ENCODE assay signal across 8 cellular contexts in genomic region chr2:231604101-231604684, GRCh38. TPM values are rescaled to one million over a fixed set of nuclear protein-coding genes. Genes with fewer than 3 reads are reported as not detected.
DNase-seq lines count a peak whose midpoint lies in the region; ATAC-seq, FAIRE-seq and TF ChIP-seq lines count a peak whose summit lies in the region.

No MANE protein-coding gene starts in this region.

- FAIRE-seq in endothelial cell of umbilical vein (lab: Jason Lieb, UNC): no peak

- TF ChIP-seq POLR2A in GM19193 (IDR thresholded peaks at IDR 0.05; ENCODE audit: extremely low read depth, insufficient read depth, insufficient read length) (peak; percentile 39), endothelial cell of umbilical vein (IDR thresholded peaks at IDR 0.05; ENCODE audit: low read depth, low read length) (no peak), uterus (IDR thresholded peaks at IDR 0.05) (peak in 1 of 2 donors; percentile 96)

- DNase-seq in CD4-positive, alpha-beta T cell: peak in 5 of 10 experiments; percentile 18 to 57 (median 20)
- DNase-seq in endothelial cell of umbilical vein (ENCODE audit: low read depth, low spot score) (no peak), uterus (peak; percentile 75 to 76)

- no peak overlapping the region for H3K27ac ChIP-seq in CD4-positive, alpha-beta T cell (ENCODE audit: low read depth, low read length)
- H3K27ac ChIP-seq in endothelial cell of umbilical vein (ENCODE audit: insufficient read depth, low read depth, low read length): peak overlapping the region; percentile 92
- peak overlapping the region; percentile 99 to 100 for H3K27ac ChIP-seq in uterus

- CTCF ChIA-PET in CD4-positive, alpha-beta T cell (lab: Charles Lee): interaction anchor here (0.7 to 2.0 kb wide), 4 partner anchors 73 to 104 kb away, joined by 3 to 5 read pairs (median 4); partner anchors contain the start of gene PTMA
- CTCF ChIA-PET in endothelial cell of umbilical vein (lab: Charles Lee): interaction anchor here (0.8 to 2.1 kb wide), 8 partner anchors 22 to 110 kb away, joined by 3 to 9 read pairs (median 3); no protein-coding TSS in a partner anchor

- POLR2A ChIA-PET in CD4-positive, alpha-beta T cell (lab: Charles Lee): interaction anchor here (0.9 to 1.6 kb wide), 4 partner anchors 9 to 140 kb away, joined by 3 to 8 read pairs (median 4); partner anchors contain the start of genes NCL and PTMA
- POLR2A ChIA-PET in endothelial cell of umbilical vein (lab: Charles Lee): interaction anchor here (1.3 kb wide), 1 partner anchor 10 kb away, joined by 4 read pairs; no protein-coding TSS in a partner anchor

- H3K36me3 ChIP-seq in endothelial cell of umbilical vein (ENCODE audit: control insufficient read depth in 2 of 2, extremely low read depth in 1 of 2, insufficient read depth in 2 of 2, low read length in 2 of 2) (no peaks in the 10 kb centered on the region), mucosa of stomach (ENCODE audit: control insufficient read depth, insufficient read depth, low read length) (no peaks in the 10 kb centered on the region), uterus (no peaks in the 10 kb centered on the region)

- H3K4me1 ChIP-seq in endothelial cell of umbilical vein (ENCODE audit: control insufficient read depth, extremely low read depth, insufficient read depth, low read length) (peaks cover 10% of the 10 kb centered on the region), mucosa of stomach (ENCODE audit: control insufficient read depth, insufficient read depth, low read length) (peaks cover 21% of the 10 kb centered on the region), uterus (peaks cover 6 to 21% of the 10 kb centered on the region in 2 donors)

- TF ChIP-seq CTCF in CD4-positive, alpha-beta T cell (IDR thresholded peaks at IDR 0.05): no peak
- no peak for TF ChIP-seq CTCF in endothelial cell of umbilical vein (IDR thresholded peaks at IDR 0.05; ENCODE audit: extremely low read depth in 1 of 2, insufficient read depth in 1 of 2, low read depth in 1 of 2, low read length in 2 of 2)
- TF ChIP-seq CTCF in uterus (IDR thresholded peaks at IDR 0.05): peak in 1 of 4 experiments; percentile 25

- no peaks in the 10 kb centered on the region for H3K9me3 Mint-ChIP-seq in CD4-positive, alpha-beta T cell
- H3K9me3 Mint-ChIP-seq in T-helper 1 cell treated with Interleukin-12 subunit alpha and Interleukin-12 subunit beta and Interleukin-4 antibody, amounts not matched to agents 30 μg/mL and 1 μg/mL, for 36 hours: no peaks in the 10 kb centered on the region

- no peaks in the 10 kb centered on the region for H3K27me3 ChIP-seq in CD4-positive, alpha-beta T cell (ENCODE audit: control insufficient read depth, insufficient read depth, low read length)
- H3K27me3 ChIP-seq in endothelial cell of umbilical vein (ENCODE audit: control insufficient read depth in 2 of 2, insufficient read depth in 2 of 2, low read length in 2 of 2) (no peaks in the 10 kb centered on the region), mucosa of stomach (ENCODE audit: control insufficient read depth, insufficient read depth, low read length) (no peaks in the 10 kb centered on the region), uterus (no peaks in the 10 kb centered on the region)

- H3K27me3 Mint-ChIP-seq in CD4-positive, alpha-beta T cell: no peaks in the 10 kb centered on the region
- H3K27me3 Mint-ChIP-seq in T-helper 1 cell treated with Interleukin-12 subunit alpha and Interleukin-12 subunit beta and Interleukin-4 antibody, amounts not matched to agents 30 μg/mL and 1 μg/mL, for 36 hours (ENCODE audit: low read depth): peaks cover 3% of the 10 kb centered on the region

- TSS peak; percentile 71 for BruUV-seq in endothelial cell of umbilical vein (replicated peaks; lab: Mats Ljungman, UMichigan)

- H3K36me3 Mint-ChIP-seq in CD4-positive, alpha-beta T cell (ENCODE audit: low read depth): no peaks in the 10 kb centered on the region
- no peaks in the 10 kb centered on the region for H3K36me3 Mint-ChIP-seq in T-helper 1 cell treated with Interleukin-12 subunit alpha and Interleukin-12 subunit beta and Interleukin-4 antibody, amounts not matched to agents 30 μg/mL and 1 μg/mL, for 36 hours (ENCODE audit: low read depth)

- no peaks in the 10 kb centered on the region for H3K9me3 ChIP-seq in CD4-positive, alpha-beta T cell (ENCODE audit: control insufficient read depth, low read length)
- H3K9me3 ChIP-seq in endothelial cell of umbilical vein (replicated peaks; ENCODE audit: control insufficient read depth, insufficient read depth, low read length): no peaks in the 10 kb centered on the region
- H3K9me3 ChIP-seq in mucosa of stomach (ENCODE audit: control insufficient read depth, low read length): no peaks in the 10 kb centered on the region
- no peaks in the 10 kb centered on the region for H3K9me3 ChIP-seq in uterus

- dilution Hi-C loops in endothelial cell of umbilical vein (cut with MboI; ENCODE audit: extremely low pct_ligation_motif_present, low sequenced_read_pairs): no loop called here

- peak overlapping the region; percentile 82 for H2AFZ ChIP-seq in endothelial cell of umbilical vein (ENCODE audit: low read depth, low read length)

- peak overlapping the region; percentile 34 to 53 (median 48) for H3K4me3 ChIP-seq in endothelial cell of umbilical vein (replicated peaks in 1 of 3; ENCODE audit: insufficient read depth in 1 of 3, low read depth in 1 of 3, low read length in 3 of 3)
- H3K4me3 ChIP-seq in mucosa of stomach (ENCODE audit: low read length): peak overlapping the region; percentile 12
- H3K4me3 ChIP-seq in uterus: peak overlapping the region; percentile 43 to 49

- peak overlapping the region; percentile 74 for H3K27ac Mint-ChIP-seq in CD4-positive, alpha-beta T cell
- peak overlapping the region; percentile 52 for H3K27ac Mint-ChIP-seq in T-helper 1 cell treated with Interleukin-12 subunit alpha and Interleukin-12 subunit beta and Interleukin-4 antibody, amounts not matched to agents 30 μg/mL and 1 μg/mL, for 36 hours

- H3K9me1 ChIP-seq in endothelial cell of umbilical vein (replicated peaks; ENCODE audit: control insufficient read depth, extremely low read depth, insufficient read depth, low read length): no peaks in the 10 kb centered on the region

- intact Hi-C loops in CD4-positive, alpha-beta T cell (cut with DNase I, micrococcal nuclease): loop anchor here in 1 of 2 experiments (5.0 kb wide), 2 partner anchors 122 to 137 kb away; no protein-coding TSS in a partner anchor
- intact Hi-C loops in endothelial cell of umbilical vein (cut with micrococcal nuclease): loop anchor here (1.0 kb wide), 1 partner anchor 8 kb away; no protein-coding TSS in a partner anchor
- intact Hi-C loops in uterus (cut with DNase I; ENCODE audit: low total_unique reads): no loop called here

- peaks cover 12% of the 10 kb centered on the region for H3K4me1 Mint-ChIP-seq in CD4-positive, alpha-beta T cell (ENCODE audit: low read depth)
- peaks cover 15% of the 10 kb centered on the region for H3K4me1 Mint-ChIP-seq in T-helper 1 cell treated with Interleukin-12 subunit alpha and Interleukin-12 subunit beta and Interleukin-4 antibody, amounts not matched to agents 30 μg/mL and 1 μg/mL, for 36 hours (ENCODE audit: low read depth)

- H3K4me3 Mint-ChIP-seq in CD4-positive, alpha-beta T cell: peak overlapping the region; percentile 56
- peak overlapping the region; percentile 50 for H3K4me3 Mint-ChIP-seq in T-helper 1 cell treated with Interleukin-12 subunit alpha and Interleukin-12 subunit beta and Interleukin-4 antibody, amounts not matched to agents 30 μg/mL and 1 μg/mL, for 36 hours

- no peaks in the 10 kb centered on the region for H3K79me2 ChIP-seq in endothelial cell of umbilical vein (ENCODE audit: control insufficient read depth, insufficient read depth, low read length)

- H4K20me1 ChIP-seq in endothelial cell of umbilical vein (replicated peaks; ENCODE audit: control insufficient read depth, extremely low read depth, insufficient read depth, low read length): no peaks in the 10 kb centered on the region

- peak overlapping the region; percentile 62 for H3K4me2 ChIP-seq in endothelial cell of umbilical vein (ENCODE audit: insufficient read depth, low read length)

- ATAC-seq in CD4-positive, alpha-beta T cell (ENCODE audit: poor library complexity): no peak
- ATAC-seq in HG03439 (IDR thresholded peaks at IDR 0.05; ENCODE audit: unreplicated experiment) (peak; percentile 11), GM21825 (IDR thresholded peaks at IDR 0.05; ENCODE audit: unreplicated experiment) (no peak)

- H3K9ac ChIP-seq in endothelial cell of umbilical vein (replicated peaks; ENCODE audit: extremely low read depth, insufficient read depth, low read length): peak overlapping the region; percentile 98
- H3K9ac ChIP-seq in mucosa of stomach (ENCODE audit: low read length): peak overlapping the region; percentile 97

TF ChIP-seq in endothelial cell of umbilical vein, 7 proteins besides CTCF, POLR2A, EP300 and RAD21:
- TF ChIP-seq POLR2AphosphoS5 (IDR thresholded peaks at IDR 0.05; ENCODE audit: insufficient read depth, low read depth, low read length) (peak; percentile 56), FOS (IDR thresholded peaks at IDR 0.05; ENCODE audit: borderline replicate concordance, insufficient read depth, low read length) (no peak)

RNA-seq across cellular contexts. Expression of gene TEX44, which starts 11.5 kb away (rescaled TPM):
- total RNA-seq in CD4-positive, alpha-beta T cell: not detected
- total RNA-seq in endothelial cell of umbilical vein: not detected in 2 replicates
- polyA plus RNA-seq in endothelial cell of umbilical vein: not detected in 2 replicates
- not detected in 2 replicates for polyA plus RNA-seq in endothelial cell of umbilical vein (2011; cell fraction: cytosol; rRNA removed)
- not detected in 2 replicates for polyA plus RNA-seq in endothelial cell of umbilical vein (2011; cell fraction: nucleus; rRNA removed)
- not detected in 2 replicates for polyA plus RNA-seq in endothelial cell of umbilical vein (2012)
- not detected in 2 replicates for polyA minus RNA-seq in endothelial cell of umbilical vein
- not detected for polyA minus RNA-seq in endothelial cell of umbilical vein (2011; cell fraction: cytosol; rRNA and poly(A)+ RNA removed)
- polyA minus RNA-seq in endothelial cell of umbilical vein (2011; cell fraction: nucleus; rRNA and poly(A)+ RNA removed): not detected in 2 replicates
- not detected for total RNA-seq in uterus
